In genomic region chr1:161307230-161307768, GRCh38 we compare ENCODE assay signal across 1 cellular context.
TF ChIP-seq lines count a peak whose summit lies in the region.

No MANE protein-coding gene starts in this region.

TF ChIP-seq in K562, 482 proteins besides CTCF, POLR2A, EP300 and RAD21 (continued from another document and continues in another):
- TF ChIP-seq TSHZ1 (CRISPR knock-in tag; IDR thresholded peaks at IDR 0.05) (no peak), POLR2AphosphoS2 (IDR thresholded peaks at IDR 0.05; ENCODE audit: low read length) (no peak), MAFG (tag; conservative IDR thresholded peaks at IDR 0.05) (peak; percentile 89), NCOA1 (IDR thresholded peaks at IDR 0.05; ENCODE audit: low read depth) (no peak), SMAD4 (CRISPR knock-in tag; conservative IDR thresholded peaks at IDR 0.05) (peak; percentile 72; the same call in 1 of the 2 replicates), ZNF395 (CRISPR knock-in tag; IDR thresholded peaks at IDR 0.05) (peak; percentile 64), AFF1 (IDR thresholded peaks at IDR 0.05; ENCODE audit: low read depth in 1 of 2, partially characterized antibody in 2 of 2) (no peak), SIN3B (IDR thresholded peaks at IDR 0.05; ENCODE audit: low read depth) (no peak), TAF9B (IDR thresholded peaks at IDR 0.05; ENCODE audit: partially characterized antibody) (no peak), GABPB1 (CRISPR knock-in tag; IDR thresholded peaks at IDR 0.05) (peak; percentile 43; the same call in 1 of the 2 replicates), FOSL1 (tag; conservative IDR thresholded peaks at IDR 0.05) (peak; percentile 77), MGA (IDR thresholded peaks at IDR 0.05) (peak; percentile 46; the same call in 1 of the 2 replicates), ZBTB40 (IDR thresholded peaks at IDR 0.05) (peak; percentile 27; the same call in 1 of the 2 replicates), ZBTB40 (CRISPR knock-in tag; IDR thresholded peaks at IDR 0.05) (no peak), E2F6 (IDR thresholded peaks at IDR 0.05; ENCODE audit: borderline replicate concordance in 1 of 2, extremely low read depth in 1 of 2, insufficient read depth in 1 of 2, insufficient read length in 1 of 2, low read depth in 1 of 2, low read length in 1 of 2, poor library complexity in 1 of 2, severe bottlenecking in 1 of 2) (peak in 1 of 2 experiments; percentile 49)
